ENCODE assay signal across 19 cellular contexts in genomic region chr5:113161806-113162205, GRCh38.
DNase-seq lines count a peak whose midpoint lies in the region; ATAC-seq and TF ChIP-seq lines count a peak whose summit lies in the region.
"Had no signal": no experiment of that assay in that cellular context is flagged by ENCODE, and none has a peak within 500 bp of the region (broad histone marks: within the 10 kb centered on the region; RNA-seq: fewer than 3 reads in every experiment).

No MANE protein-coding gene starts in this region.

- TF ChIP-seq CTCF in suprapubic skin (IDR thresholded peaks at IDR 0.05): no peak

- H3K27me3 ChIP-seq in suprapubic skin: no peaks in the 10 kb centered on the region
- H3K27me3 ChIP-seq: BLaER1 treated with 17β-estradiol and CSF1 and Interleukin-3, amounts not matched to agents 10 nM and 100 nM; dorsolateral prefrontal cortex; SJSA1 had no signal

- no peak overlapping the region for H3K4me3 ChIP-seq in suprapubic skin
- H3K4me3 ChIP-seq: BLaER1 treated with 17β-estradiol and CSF1 and Interleukin-3, amounts not matched to agents 10 nM and 100 nM; dorsolateral prefrontal cortex; SJSA1; thoracic aorta had no signal

- DNase-seq in NCI-H524 (lab: John Stamatoyannopoulos, UW) (peak; percentile 13 to 25), NCI-H524 treated with DMSO at 0.1 percent for 48 hours (lab: John Stamatoyannopoulos, UW) (no peak), amniotic epithelial cell (ENCODE audit: low read depth) (peak; percentile 76), left cardiac atrium (peak; percentile 38), suprapubic skin (ENCODE audit: low spot score in 2 of 2) (no peak), RKO (ENCODE audit: low spot score) (no peak)
- DNase-seq in activated naive CD4-positive, alpha-beta T cell treated with Interleukin-2 at 50 U/mL for 16 hours: no peak
- DNase-seq: activated CD8-positive, alpha-beta memory T cell treated with anti-CD3 and anti-CD28 coated beads, Interleukin-2, amount 10 ng/mL, durations not matched to agents 7 days and 5 days; dorsolateral prefrontal cortex; GF-D8; immature natural killer cell; naive B cell; NCI-H345; OCI-M1; stimulated activated CD8-positive, alpha-beta memory T cell treated with anti-CD3 and anti-CD28 coated beads, Interleukin-4, amount 100 ng/mL, for 48 hours had no signal

- H3K4me1 ChIP-seq in suprapubic skin: peaks cover 50% of the 10 kb centered on the region
- H3K4me1 ChIP-seq: BLaER1 treated with 17β-estradiol and CSF1 and Interleukin-3, amounts not matched to agents 10 nM and 100 nM had no signal

- intact Hi-C loops in left cardiac atrium (cut with DNase I): no loop called here

- no peaks in the 10 kb centered on the region for H3K36me3 ChIP-seq in suprapubic skin
- H3K36me3 ChIP-seq: BLaER1 treated with 17β-estradiol and CSF1 and Interleukin-3, amounts not matched to agents 10 nM and 100 nM; SJSA1; thoracic aorta had no signal

- ATAC-seq in left cardiac atrium (peak; percentile 39 to 62), GM19467 (IDR thresholded peaks at IDR 0.05; ENCODE audit: unreplicated experiment) (no peak)
- ATAC-seq: activated CD8-positive, alpha-beta memory T cell treated with anti-CD3 and anti-CD28 coated beads, Interleukin-2, amount 10 ng/mL, durations not matched to agents 7 days and 5 days had no signal

- no peaks in the 10 kb centered on the region for H3K9me3 ChIP-seq in suprapubic skin
- H3K9me3 ChIP-seq: BLaER1 treated with 17β-estradiol and CSF1 and Interleukin-3, amounts not matched to agents 10 nM and 100 nM; SJSA1; thoracic aorta had no signal

- H3K27ac ChIP-seq in suprapubic skin: peak overlapping the region; percentile 68
- H3K27ac ChIP-seq: BLaER1 treated with 17β-estradiol and CSF1 and Interleukin-3, amounts not matched to agents 10 nM and 100 nM; dorsolateral prefrontal cortex; SJSA1; thoracic aorta had no signal

- no peak for TF ChIP-seq POLR2A in suprapubic skin (IDR thresholded peaks at IDR 0.05)

- 54% methylated on average over 6 of the region's 6 CpGs for WGBS in suprapubic skin

- no peak for TF ChIP-seq EP300 in suprapubic skin (IDR thresholded peaks at IDR 0.05)

Comparison
In these comparisons a context has a peak if more than half of its experiments do, and no peak if none do; other contexts are left out.
1. DNase-seq: peak in NCI-H524 (2 of 2), amniotic epithelial cell (single experiment) and left cardiac atrium (single experiment); none in NCI-H524 treated with DMSO at 0.1 percent for 48 hours (single experiment), suprapubic skin (0 of 2), RKO (single experiment) and activated naive CD4-positive, alpha-beta T cell treated with Interleukin-2 at 50 U/mL for 16 hours (single experiment).